In genomic region chr2:12805032-12805431, GRCh38 we compare ENCODE assay signal across 2 cellular contexts.
A peak's percentile ranks its signal among the peaks of the same experiment; 100 is the strongest.
TF ChIP-seq lines count a peak whose summit lies in the region.

No MANE protein-coding gene starts in this region.

TF ChIP-seq in IMR-90, 13 proteins besides CTCF, POLR2A, EP300 and RAD21 (continued from another document):
- no peak for TF ChIP-seq MXI1 (IDR thresholded peaks at IDR 0.05; ENCODE audit: borderline replicate concordance, low read depth, low read length)
- no peak for TF ChIP-seq MAFK (IDR thresholded peaks at IDR 0.05; ENCODE audit: low read depth, low read length)
- no peak for TF ChIP-seq CHD1 (IDR thresholded peaks at IDR 0.05; ENCODE audit: low read depth, low read length)
- no peak for TF ChIP-seq SMC3 (IDR thresholded peaks at IDR 0.05; ENCODE audit: low read depth, low read length)
- TF ChIP-seq MAZ (IDR thresholded peaks at IDR 0.05; ENCODE audit: borderline replicate concordance, low read depth, low read length): no peak
- TF ChIP-seq ELK1 (IDR thresholded peaks at IDR 0.05; ENCODE audit: borderline replicate concordance, low read depth, low read length): no peak
- no peak for TF ChIP-seq FOS (IDR thresholded peaks at IDR 0.05; ENCODE audit: low read depth, low read length)
- TF ChIP-seq CEBPB (IDR thresholded peaks at IDR 0.05; ENCODE audit: low read depth, low read length): no peak
- no peak for TF ChIP-seq USF2 (IDR thresholded peaks at IDR 0.05; ENCODE audit: low read depth, low read length)
- TF ChIP-seq RCOR1 (IDR thresholded peaks at IDR 0.05; ENCODE audit: insufficient replicate concordance, low read length): no peak
- TF ChIP-seq NFE2L2 (IDR thresholded peaks at IDR 0.05; ENCODE audit: low read depth, low read length): no peak
- TF ChIP-seq RFX5 (IDR thresholded peaks at IDR 0.05; ENCODE audit: low read depth, low read length): no peak
TF ChIP-seq in IMR-90: peak in this region for 0.

TF ChIP-seq in K562, 482 proteins besides CTCF, POLR2A, EP300 and RAD21:
- TF ChIP-seq, protein P1, sequence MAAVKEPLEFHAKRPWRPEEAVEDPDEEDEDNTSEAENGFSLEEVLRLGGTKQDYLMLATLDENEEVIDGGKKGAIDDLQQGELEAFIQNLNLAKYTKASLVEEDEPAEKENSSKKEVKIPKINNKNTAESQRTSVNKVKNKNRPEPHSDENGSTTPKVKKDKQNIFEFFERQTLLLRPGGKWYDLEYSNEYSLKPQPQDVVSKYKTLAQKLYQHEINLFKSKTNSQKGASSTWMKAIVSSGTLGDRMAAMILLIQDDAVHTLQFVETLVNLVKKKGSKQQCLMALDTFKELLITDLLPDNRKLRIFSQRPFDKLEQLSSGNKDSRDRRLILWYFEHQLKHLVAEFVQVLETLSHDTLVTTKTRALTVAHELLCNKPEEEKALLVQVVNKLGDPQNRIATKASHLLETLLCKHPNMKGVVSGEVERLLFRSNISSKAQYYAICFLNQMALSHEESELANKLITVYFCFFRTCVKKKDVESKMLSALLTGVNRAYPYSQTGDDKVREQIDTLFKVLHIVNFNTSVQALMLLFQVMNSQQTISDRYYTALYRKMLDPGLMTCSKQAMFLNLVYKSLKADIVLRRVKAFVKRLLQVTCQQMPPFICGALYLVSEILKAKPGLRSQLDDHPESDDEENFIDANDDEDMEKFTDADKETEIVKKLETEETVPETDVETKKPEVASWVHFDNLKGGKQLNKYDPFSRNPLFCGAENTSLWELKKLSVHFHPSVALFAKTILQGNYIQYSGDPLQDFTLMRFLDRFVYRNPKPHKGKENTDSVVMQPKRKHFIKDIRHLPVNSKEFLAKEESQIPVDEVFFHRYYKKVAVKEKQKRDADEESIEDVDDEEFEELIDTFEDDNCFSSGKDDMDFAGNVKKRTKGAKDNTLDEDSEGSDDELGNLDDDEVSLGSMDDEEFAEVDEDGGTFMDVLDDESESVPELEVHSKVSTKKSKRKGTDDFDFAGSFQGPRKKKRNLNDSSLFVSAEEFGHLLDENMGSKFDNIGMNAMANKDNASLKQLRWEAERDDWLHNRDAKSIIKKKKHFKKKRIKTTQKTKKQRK (IDR thresholded peaks at IDR 0.05; ENCODE audit: borderline replicate concordance, low read depth, low read length): no peak
- TF ChIP-seq MAFG (tag; conservative IDR thresholded peaks at IDR 0.05): peak; percentile 27; the same call in 1 of the 2 replicates
- TF ChIP-seq C11orf30 (IDR thresholded peaks at IDR 0.05; ENCODE audit: low read depth): peak; percentile 20; the same call in 1 of the 2 replicates
- no peak for TF ChIP-seq NCOA2 (IDR thresholded peaks at IDR 0.05; ENCODE audit: partially characterized antibody in 2 of 2)
- peak; percentile 57; the same call in 1 of the 2 replicates for TF ChIP-seq ZNF316 (IDR thresholded peaks at IDR 0.05)
- peak; percentile 26; the same call in 1 of the 2 replicates for TF ChIP-seq NFE2 (IDR thresholded peaks at IDR 0.05; ENCODE audit: low read depth)
TF ChIP-seq in K562: peak in this region for 4.
